ENCODE assay signal across 2 cellular contexts in genomic region chr18:58456625-58457024, GRCh38.
TF ChIP-seq lines count a peak whose summit lies in the region.

No MANE protein-coding gene starts in this region.

TF ChIP-seq in liver, 16 proteins besides CTCF, POLR2A, EP300 and RAD21:
- TF ChIP-seq REST (IDR thresholded peaks at IDR 0.05): no peak
- TF ChIP-seq FOXA1 (IDR thresholded peaks at IDR 0.05): no peak
- TF ChIP-seq RXRA (IDR thresholded peaks at IDR 0.05): no peak
- TF ChIP-seq EGR1 (IDR thresholded peaks at IDR 0.05; ENCODE audit: low read depth in 2 of 2): peak in 1 of 2 donors; percentile 5
- no peak for TF ChIP-seq FOXA2 (IDR thresholded peaks at IDR 0.05)
- no peak for TF ChIP-seq YY1 (IDR thresholded peaks at IDR 0.05)
- TF ChIP-seq HNF4A (conservative IDR thresholded peaks at IDR 0.05): no peak
- TF ChIP-seq MAX (IDR thresholded peaks at IDR 0.05): no peak
- TF ChIP-seq ZBTB33 (IDR thresholded peaks at IDR 0.05): no peak
- TF ChIP-seq TAF1 (conservative IDR thresholded peaks at IDR 0.05): no peak
- peak in 1 of 2 donors; percentile 36 for TF ChIP-seq JUND (IDR thresholded peaks at IDR 0.05)
- peak; percentile 30 for TF ChIP-seq NR2F2 (IDR thresholded peaks at IDR 0.05)
- no peak for TF ChIP-seq ATF3 (IDR thresholded peaks at IDR 0.05)

TF ChIP-seq in HepG2, 621 proteins besides CTCF, POLR2A, EP300 and RAD21 (continued from another document):
- TF ChIP-seq RXRB (CRISPR knock-in tag; IDR thresholded peaks at IDR 0.05; ENCODE audit: borderline replicate concordance) (no peak), FOXK2 (IDR thresholded peaks at IDR 0.05) (no peak), PLSCR1 (CRISPR knock-in tag; IDR thresholded peaks at IDR 0.05; ENCODE audit: borderline replicate concordance) (no peak)
